In genomic region chr4:88158360-88159136, GRCh38 we compare ENCODE assay signal across 8 cellular contexts. TPM values are rescaled to one million over a fixed set of nuclear protein-coding genes. Genes with fewer than 3 reads are reported as not detected.
DNase-seq lines count a peak whose midpoint lies in the region; ATAC-seq lines count a peak whose summit lies in the region.

Gene ABCG2, minus strand, starts transcription at chr4:88158639. Its CDS starts 18,644 bp downstream, at chr4:88139995.

- H3K4me3 Mint-ChIP-seq in activated naive CD8-positive, alpha-beta T cell treated with anti-CD3 and anti-CD28 coated beads, Interleukin-2, amount 10 ng/mL, durations not matched to agents 7 days and 5 days = peak within 1 kb of the TSS; percentile 82

- no peaks in the 10 kb centered on the region for H3K36me3 Mint-ChIP-seq in activated naive CD8-positive, alpha-beta T cell treated with anti-CD3 and anti-CD28 coated beads, Interleukin-2, amount 10 ng/mL, durations not matched to agents 7 days and 5 days

- intact Hi-C loops in left ventricle myocardium superior (cut with micrococcal nuclease) = no loop called here

- no peak within 1 kb of the TSS for H3K27ac Mint-ChIP-seq in activated naive CD8-positive, alpha-beta T cell treated with anti-CD3 and anti-CD28 coated beads, Interleukin-2, amount 10 ng/mL, durations not matched to agents 7 days and 5 days

- DNase-seq in DMS53 (lab: John Stamatoyannopoulos, UW) (peak; percentile 57), DMS53 treated with DMSO at 0.1 percent for 48 hours (lab: John Stamatoyannopoulos, UW; ENCODE audit: unreplicated experiment) (no peak), RPMI7951 (ENCODE audit: low read depth) (peak; percentile 69), left ventricle myocardium superior (peak; percentile 43), putamen (ENCODE audit: low spot score) (peak; percentile 25), pons (ENCODE audit: low spot score) (no peak)
- peak; percentile 64 for DNase-seq in activated naive CD8-positive, alpha-beta T cell treated with anti-CD3 and anti-CD28 coated beads, Interleukin-2, amount 10 ng/mL, durations not matched to agents 7 days and 5 days

- peaks cover 15% of the 10 kb centered on the region for H3K4me1 Mint-ChIP-seq in activated naive CD8-positive, alpha-beta T cell treated with anti-CD3 and anti-CD28 coated beads, Interleukin-2, amount 10 ng/mL, durations not matched to agents 7 days and 5 days

- ATAC-seq in HG02642 (IDR thresholded peaks at IDR 0.05; ENCODE audit: poor library complexity, unreplicated experiment) = peak; percentile 69
- ATAC-seq in activated naive CD8-positive, alpha-beta T cell treated with anti-CD3 and anti-CD28 coated beads, Interleukin-2, amount 10 ng/mL, durations not matched to agents 7 days and 5 days (ENCODE audit: low read depth) = peak; percentile 77
- peak; percentile 78 for ATAC-seq in left ventricle myocardium superior

- peaks cover 4% of the 10 kb centered on the region for H3K9me3 Mint-ChIP-seq in activated naive CD8-positive, alpha-beta T cell treated with anti-CD3 and anti-CD28 coated beads, Interleukin-2, amount 10 ng/mL, durations not matched to agents 7 days and 5 days

- POLR2A ChIA-PET in activated naive CD8-positive, alpha-beta T cell treated with anti-CD3 and anti-CD28 coated beads, Interleukin-2, amount 10 ng/mL, durations not matched to agents 7 days and 5 days (lab: Charles Lee) = no interaction called here

- peaks cover 17% of the 10 kb centered on the region for H3K27me3 Mint-ChIP-seq in activated naive CD8-positive, alpha-beta T cell treated with anti-CD3 and anti-CD28 coated beads, Interleukin-2, amount 10 ng/mL, durations not matched to agents 7 days and 5 days

RNA-seq across cellular contexts. Expression of gene ABCG2, which starts in this region (rescaled TPM):
- total RNA-seq in RPMI7951 (2014; rRNA removed; shearing (Covaris generic)) = 2.3 and 3.3 TPM in 2 replicates
- total RNA-seq in activated naive CD8-positive, alpha-beta T cell treated with anti-CD3 and anti-CD28 coated beads, Interleukin-2, amount 10 ng/mL, durations not matched to agents 7 days and 5 days = under 1 TPM; 0.54 to 0.67 TPM
- total RNA-seq in left ventricle myocardium superior = 0.97 TPM

Comparison
In these comparisons a context has a peak if more than half of its experiments do, and no peak if none do; other contexts are left out.
1. DNase-seq: peak in DMS53 (single experiment), RPMI7951 (single experiment) and putamen (single experiment); none in DMS53 treated with DMSO at 0.1 percent for 48 hours (single experiment) and pons (single experiment).
2. Peak in DNase-seq and ATAC-seq in activated naive CD8-positive, alpha-beta T cell treated with anti-CD3 and anti-CD28 coated beads, Interleukin-2, amount 10 ng/mL, durations not matched to agents 7 days and 5 days; RNA of the gene not detected or under 1 TPM.
3. Peak in DNase-seq and ATAC-seq in left ventricle myocardium superior; RNA of the gene not detected or under 1 TPM.
4. Peak in every context shown above with its lines, with median percentiles within 50 percentile points of each other: ATAC-seq.